Comparison of ENCODE assay signal across 8 cellular contexts in genomic region chr19:53521373-53522202, GRCh38. TPM values are rescaled to one million over a fixed set of nuclear protein-coding genes. Genes with fewer than 3 reads are reported as not detected.
DNase-seq lines count a peak whose midpoint lies in the region; ATAC-seq and TF ChIP-seq lines count a peak whose summit lies in the region.

No MANE protein-coding gene starts in this region.

- TF ChIP-seq CTCF in foreskin fibroblast (IDR thresholded peaks at IDR 0.05; ENCODE audit: low read depth, low read length) = no peak

- H3K4me3 ChIP-seq in foreskin fibroblast (ENCODE audit: low read depth in 1 of 2, low read length in 2 of 2) (peak overlapping the region; percentile 77 to 87), skeletal muscle satellite cell (ENCODE audit: low read length) (peak overlapping the region; percentile 80)

- H3K9ac ChIP-seq in skeletal muscle satellite cell (ENCODE audit: low read depth, low read length) = peak overlapping the region; percentile 71

- no peaks in the 10 kb centered on the region for H3K9me3 ChIP-seq in skeletal muscle satellite cell (replicated peaks; ENCODE audit: low read length)

- H3K36me3 ChIP-seq in skeletal muscle satellite cell (ENCODE audit: insufficient read depth, low read length) = no peaks in the 10 kb centered on the region

- peak overlapping the region; percentile 91 for H3K27ac Mint-ChIP-seq in T-helper 1 cell treated with Interleukin-12 subunit alpha and Interleukin-12 subunit beta and Interleukin-4 antibody, amounts not matched to agents 30 μg/mL and 1 μg/mL, for 36 hours

- no peaks in the 10 kb centered on the region for H3K27me3 ChIP-seq in skeletal muscle satellite cell (ENCODE audit: control insufficient read depth, insufficient read depth, low read length)

- ATAC-seq in GM21529 (IDR thresholded peaks at IDR 0.05; ENCODE audit: unreplicated experiment) = peak; percentile 6
- ATAC-seq in HG03108 (IDR thresholded peaks at IDR 0.05; ENCODE audit: unreplicated experiment) = no peak

- H3K4me3 Mint-ChIP-seq in T-helper 1 cell treated with Interleukin-12 subunit alpha and Interleukin-12 subunit beta and Interleukin-4 antibody, amounts not matched to agents 30 μg/mL and 1 μg/mL, for 36 hours = peak overlapping the region; percentile 99

- peaks cover 30% of the 10 kb centered on the region for H3K36me3 Mint-ChIP-seq in T-helper 1 cell treated with Interleukin-12 subunit alpha and Interleukin-12 subunit beta and Interleukin-4 antibody, amounts not matched to agents 30 μg/mL and 1 μg/mL, for 36 hours (ENCODE audit: low read depth)

- peak overlapping the region; percentile 92 for H3K4me2 ChIP-seq in skeletal muscle satellite cell (ENCODE audit: low read length)

- peaks cover 10% of the 10 kb centered on the region for H3K4me1 ChIP-seq in skeletal muscle satellite cell (ENCODE audit: control insufficient read depth, insufficient read depth, low read length)

- DNase-seq in foreskin fibroblast = no peak
- no peak for DNase-seq in kidney tubule cell (ENCODE audit: low spot score)
- no peak for DNase-seq in MV-4-11 (lab: John Stamatoyannopoulos, UW)
- DNase-seq in Ammon's horn (ENCODE audit: low spot score) = no peak

- peaks cover 16% of the 10 kb centered on the region for H3K4me1 Mint-ChIP-seq in T-helper 1 cell treated with Interleukin-12 subunit alpha and Interleukin-12 subunit beta and Interleukin-4 antibody, amounts not matched to agents 30 μg/mL and 1 μg/mL, for 36 hours (ENCODE audit: low read depth)

- peaks cover 36% of the 10 kb centered on the region for H3K9me3 Mint-ChIP-seq in T-helper 1 cell treated with Interleukin-12 subunit alpha and Interleukin-12 subunit beta and Interleukin-4 antibody, amounts not matched to agents 30 μg/mL and 1 μg/mL, for 36 hours

- H3K27me3 Mint-ChIP-seq in T-helper 1 cell treated with Interleukin-12 subunit alpha and Interleukin-12 subunit beta and Interleukin-4 antibody, amounts not matched to agents 30 μg/mL and 1 μg/mL, for 36 hours (ENCODE audit: low read depth) = no peaks in the 10 kb centered on the region

RNA-seq across cellular contexts. Expression of gene ZNF331, which starts 16.4 kb away (rescaled TPM):
- total RNA-seq in skeletal muscle satellite cell (2012; rRNA removed) = 6.6 and 7.4 TPM in 2 replicates

RNA-seq across cellular contexts. Expression of gene ZNF813, which starts 54.1 kb away (rescaled TPM):
- 2.8 TPM in 2 replicates for total RNA-seq in skeletal muscle satellite cell (2012; rRNA removed)
